In genomic region chr3:20682573-20682972, GRCh38 we compare ENCODE assay signal across 13 cellular contexts.
"Had no signal": no experiment of that assay in that cellular context is flagged by ENCODE, and none has a peak within 500 bp of the region (broad histone marks: within the 10 kb centered on the region; RNA-seq: fewer than 3 reads in every experiment).

No MANE protein-coding gene starts in this region.

- H3K4me1 Mint-ChIP-seq: activated CD4-positive, alpha-beta T cell treated with anti-CD3 and anti-CD28 coated beads for 36 hours; activated naive CD4-positive, alpha-beta T cell treated with anti-CD3 and anti-CD28 coated beads, Interleukin-2, amount 10 ng/mL, durations not matched to agents 7 days and 5 days; activated T-helper 17 cell treated with anti-CD3 and anti-CD28 coated beads, Interleukin-2, amount 50 U/mL, for 72 hours had no signal

- FAIRE-seq: endometrium, kidney had no signal

- H3K27ac Mint-ChIP-seq: activated CD4-positive, alpha-beta T cell treated with anti-CD3 and anti-CD28 coated beads for 36 hours; activated CD8-positive, alpha-beta T cell treated with anti-CD3 and anti-CD28 coated beads, Interleukin-2, amount 10 ng/mL, durations not matched to agents 7 days and 5 days; activated naive CD4-positive, alpha-beta T cell treated with anti-CD3 and anti-CD28 coated beads, Interleukin-2, amount 10 ng/mL, durations not matched to agents 7 days and 5 days; activated T-helper 17 cell treated with anti-CD3 and anti-CD28 coated beads, Interleukin-2, amount 50 U/mL, for 72 hours had no signal

- H3K27ac ChIP-seq: dorsolateral prefrontal cortex had no signal

- H3K4me3 ChIP-seq: dorsolateral prefrontal cortex had no signal

- H3K27me3 ChIP-seq: dorsolateral prefrontal cortex had no signal

- DNase-seq: activated CD4-positive, alpha-beta T cell treated with anti-CD3 and anti-CD28 coated beads for 36 hours; activated CD8-positive, alpha-beta memory T cell treated with anti-CD3 and anti-CD28 coated beads, Interleukin-2, amount 50 U/mL, for 48 hours; activated CD8-positive, alpha-beta T cell treated with anti-CD3 and anti-CD28 coated beads, Interleukin-2, amount 10 ng/mL, durations not matched to agents 7 days and 5 days; activated naive CD4-positive, alpha-beta T cell treated with anti-CD3 and anti-CD28 coated beads, Interleukin-2, amount 10 ng/mL, durations not matched to agents 7 days and 5 days; dorsolateral prefrontal cortex; head of caudate nucleus; kidney; stimulated activated CD4-positive, alpha-beta T cell treated with anti-CD3 and anti-CD28 coated beads, Interleukin-2, amount 100 ng/mL, for 48 hours; stimulated activated naive CD4-positive, alpha-beta T cell treated with Interleukin-2 at 50 U/mL for 16 hours; T-helper 9 cell had no signal

- H3K4me3 Mint-ChIP-seq: activated CD4-positive, alpha-beta T cell treated with anti-CD3 and anti-CD28 coated beads for 36 hours; activated CD8-positive, alpha-beta T cell treated with anti-CD3 and anti-CD28 coated beads, Interleukin-2, amount 10 ng/mL, durations not matched to agents 7 days and 5 days; activated naive CD4-positive, alpha-beta T cell treated with anti-CD3 and anti-CD28 coated beads, Interleukin-2, amount 10 ng/mL, durations not matched to agents 7 days and 5 days; activated T-helper 17 cell treated with anti-CD3 and anti-CD28 coated beads, Interleukin-2, amount 50 U/mL, for 72 hours had no signal

- H3K36me3 Mint-ChIP-seq: activated naive CD4-positive, alpha-beta T cell treated with anti-CD3 and anti-CD28 coated beads, Interleukin-2, amount 10 ng/mL, durations not matched to agents 7 days and 5 days had no signal

- H3K27me3 Mint-ChIP-seq: activated CD4-positive, alpha-beta T cell treated with anti-CD3 and anti-CD28 coated beads for 36 hours; activated naive CD4-positive, alpha-beta T cell treated with anti-CD3 and anti-CD28 coated beads, Interleukin-2, amount 10 ng/mL, durations not matched to agents 7 days and 5 days; activated T-helper 17 cell treated with anti-CD3 and anti-CD28 coated beads, Interleukin-2, amount 50 U/mL, for 72 hours had no signal

- ATAC-seq: activated CD4-positive, alpha-beta T cell treated with anti-CD3 and anti-CD28 coated beads for 36 hours; activated CD8-positive, alpha-beta T cell treated with anti-CD3 and anti-CD28 coated beads, Interleukin-2, amount 10 ng/mL, durations not matched to agents 7 days and 5 days; activated T-helper 17 cell treated with anti-CD3 and anti-CD28 coated beads, Interleukin-2, amount 50 U/mL, for 72 hours; esophagus mucosa had no signal
